Comparison of ENCODE assay signal across 1 cellular context in the genomic region with DNA sequence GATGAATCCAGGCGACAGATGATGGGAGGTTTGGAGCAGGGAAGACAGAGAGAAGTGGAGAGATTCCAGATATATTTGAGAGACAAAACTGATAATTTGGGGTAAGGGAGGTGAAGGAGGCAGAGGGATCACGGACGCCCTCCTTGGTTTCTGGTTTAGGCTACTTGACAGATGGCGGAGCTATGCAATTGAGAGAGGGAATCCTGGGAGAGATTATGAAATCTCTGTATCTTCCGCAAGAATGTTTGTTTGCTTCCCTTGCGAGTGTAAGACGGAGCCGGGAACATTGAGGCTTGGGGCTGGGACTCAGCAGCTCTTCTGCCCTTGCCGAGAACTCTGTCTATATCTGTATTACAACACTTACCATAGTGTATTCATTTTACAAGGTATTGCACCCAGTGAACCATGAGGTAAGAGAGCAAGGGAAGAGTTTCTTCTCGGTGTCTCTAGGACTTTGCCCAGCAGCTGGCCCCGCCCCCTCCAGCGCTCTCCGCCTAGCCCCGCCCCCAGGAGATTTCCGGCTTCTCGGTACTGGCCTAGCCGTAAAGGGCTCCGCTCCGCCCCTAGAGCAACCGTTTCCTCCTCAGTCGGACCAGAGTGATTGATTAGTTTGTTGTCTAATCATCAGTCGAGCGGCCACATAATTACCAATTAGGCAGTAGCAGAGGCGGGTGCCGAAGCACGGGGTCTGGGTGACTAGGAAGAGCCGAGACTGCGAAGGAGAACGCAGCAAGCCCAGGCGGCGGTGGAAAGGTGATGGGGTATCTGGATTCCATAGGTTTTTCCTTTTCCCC.
A peak's percentile ranks its signal among the peaks of the same experiment; 100 is the strongest.
TF ChIP-seq lines count a peak whose summit lies in the region.

A gene with protein sequence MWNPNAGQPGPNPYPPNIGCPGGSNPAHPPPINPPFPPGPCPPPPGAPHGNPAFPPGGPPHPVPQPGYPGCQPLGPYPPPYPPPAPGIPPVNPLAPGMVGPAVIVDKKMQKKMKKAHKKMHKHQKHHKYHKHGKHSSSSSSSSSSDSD (plus strand): TSS at position 695 of the 794 bp plus-strand sequence. CDS start 981 bp downstream, outside the sequence.

TF ChIP-seq in K562, 482 proteins besides CTCF, POLR2A, EP300 and RAD21 (continued from another document and continues in another):
- TF ChIP-seq CBX2 (IDR thresholded peaks at IDR 0.05; ENCODE audit: insufficient read depth, low read length, poor library complexity, severe bottlenecking) = no peak
- TF ChIP-seq ZNF57 (CRISPR knock-in tag; IDR thresholded peaks at IDR 0.05) = no peak
- peak in 1 of 2 experiments; percentile 51; a peak in 2 of 4 replicates for TF ChIP-seq NRF1 (conservative IDR thresholded peaks at IDR 0.05 in 1 of 2, IDR thresholded peaks at IDR 0.05 in 1 of 2)
- no peak for TF ChIP-seq COPS2 (conservative IDR thresholded peaks at IDR 0.05)
- TF ChIP-seq, protein P1, sequence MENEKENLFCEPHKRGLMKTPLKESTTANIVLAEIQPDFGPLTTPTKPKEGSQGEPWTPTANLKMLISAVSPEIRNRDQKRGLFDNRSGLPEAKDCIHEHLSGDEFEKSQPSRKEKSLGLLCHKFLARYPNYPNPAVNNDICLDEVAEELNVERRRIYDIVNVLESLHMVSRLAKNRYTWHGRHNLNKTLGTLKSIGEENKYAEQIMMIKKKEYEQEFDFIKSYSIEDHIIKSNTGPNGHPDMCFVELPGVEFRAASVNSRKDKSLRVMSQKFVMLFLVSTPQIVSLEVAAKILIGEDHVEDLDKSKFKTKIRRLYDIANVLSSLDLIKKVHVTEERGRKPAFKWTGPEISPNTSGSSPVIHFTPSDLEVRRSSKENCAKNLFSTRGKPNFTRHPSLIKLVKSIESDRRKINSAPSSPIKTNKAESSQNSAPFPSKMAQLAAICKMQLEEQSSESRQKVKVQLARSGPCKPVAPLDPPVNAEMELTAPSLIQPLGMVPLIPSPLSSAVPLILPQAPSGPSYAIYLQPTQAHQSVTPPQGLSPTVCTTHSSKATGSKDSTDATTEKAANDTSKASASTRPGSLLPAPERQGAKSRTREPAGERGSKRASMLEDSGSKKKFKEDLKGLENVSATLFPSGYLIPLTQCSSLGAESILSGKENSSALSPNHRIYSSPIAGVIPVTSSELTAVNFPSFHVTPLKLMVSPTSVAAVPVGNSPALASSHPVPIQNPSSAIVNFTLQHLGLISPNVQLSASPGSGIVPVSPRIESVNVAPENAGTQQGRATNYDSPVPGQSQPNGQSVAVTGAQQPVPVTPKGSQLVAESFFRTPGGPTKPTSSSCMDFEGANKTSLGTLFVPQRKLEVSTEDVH (IDR thresholded peaks at IDR 0.05; ENCODE audit: low read depth, partially characterized antibody) = no peak
- TF ChIP-seq CHD2 (IDR thresholded peaks at IDR 0.05; ENCODE audit: low read depth, low read length) = peak; percentile 68
- TF ChIP-seq NCOA2 (IDR thresholded peaks at IDR 0.05; ENCODE audit: partially characterized antibody in 2 of 2) = no peak
- TF ChIP-seq FOXJ3 (CRISPR knock-in tag; IDR thresholded peaks at IDR 0.05) = no peak
- TF ChIP-seq, protein P2, sequence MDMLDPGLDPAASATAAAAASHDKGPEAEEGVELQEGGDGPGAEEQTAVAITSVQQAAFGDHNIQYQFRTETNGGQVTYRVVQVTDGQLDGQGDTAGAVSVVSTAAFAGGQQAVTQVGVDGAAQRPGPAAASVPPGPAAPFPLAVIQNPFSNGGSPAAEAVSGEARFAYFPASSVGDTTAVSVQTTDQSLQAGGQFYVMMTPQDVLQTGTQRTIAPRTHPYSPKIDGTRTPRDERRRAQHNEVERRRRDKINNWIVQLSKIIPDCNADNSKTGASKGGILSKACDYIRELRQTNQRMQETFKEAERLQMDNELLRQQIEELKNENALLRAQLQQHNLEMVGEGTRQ (CRISPR knock-in tag; IDR thresholded peaks at IDR 0.05) = no peak
- TF ChIP-seq MYNN (IDR thresholded peaks at IDR 0.05) = no peak
- no peak for TF ChIP-seq MYNN (CRISPR knock-in tag; IDR thresholded peaks at IDR 0.05)
- peak; percentile 66 for TF ChIP-seq ATF7 (IDR thresholded peaks at IDR 0.05)
- peak; percentile 83 for TF ChIP-seq HDAC2 (IDR thresholded peaks at IDR 0.05)
- TF ChIP-seq SUPT5H (IDR thresholded peaks at IDR 0.05) = peak; percentile 98
- TF ChIP-seq BCOR (IDR thresholded peaks at IDR 0.05) = 0 out of 2 replicates have a peak, but pooled peaks have one; percentile 11
- TF ChIP-seq FOXM1 (IDR thresholded peaks at IDR 0.05; ENCODE audit: low read depth) = no peak
- TF ChIP-seq FOXM1 (CRISPR knock-in tag; IDR thresholded peaks at IDR 0.05; ENCODE audit: low read depth) = no peak
- TF ChIP-seq ZNF3 (CRISPR knock-in tag; IDR thresholded peaks at IDR 0.05) = no peak
- TF ChIP-seq, protein P3, sequence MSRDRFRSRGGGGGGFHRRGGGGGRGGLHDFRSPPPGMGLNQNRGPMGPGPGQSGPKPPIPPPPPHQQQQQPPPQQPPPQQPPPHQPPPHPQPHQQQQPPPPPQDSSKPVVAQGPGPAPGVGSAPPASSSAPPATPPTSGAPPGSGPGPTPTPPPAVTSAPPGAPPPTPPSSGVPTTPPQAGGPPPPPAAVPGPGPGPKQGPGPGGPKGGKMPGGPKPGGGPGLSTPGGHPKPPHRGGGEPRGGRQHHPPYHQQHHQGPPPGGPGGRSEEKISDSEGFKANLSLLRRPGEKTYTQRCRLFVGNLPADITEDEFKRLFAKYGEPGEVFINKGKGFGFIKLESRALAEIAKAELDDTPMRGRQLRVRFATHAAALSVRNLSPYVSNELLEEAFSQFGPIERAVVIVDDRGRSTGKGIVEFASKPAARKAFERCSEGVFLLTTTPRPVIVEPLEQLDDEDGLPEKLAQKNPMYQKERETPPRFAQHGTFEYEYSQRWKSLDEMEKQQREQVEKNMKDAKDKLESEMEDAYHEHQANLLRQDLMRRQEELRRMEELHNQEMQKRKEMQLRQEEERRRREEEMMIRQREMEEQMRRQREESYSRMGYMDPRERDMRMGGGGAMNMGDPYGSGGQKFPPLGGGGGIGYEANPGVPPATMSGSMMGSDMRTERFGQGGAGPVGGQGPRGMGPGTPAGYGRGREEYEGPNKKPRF (IDR thresholded peaks at IDR 0.05; ENCODE audit: low read depth, low read length) = no peak
- no peak for TF ChIP-seq MCM7 (IDR thresholded peaks at IDR 0.05)
- TF ChIP-seq PHB2 (IDR thresholded peaks at IDR 0.05; ENCODE audit: low read depth) = 0 out of 2 replicates have a peak, but pooled peaks have one; percentile 17
- TF ChIP-seq ZNF785 (CRISPR knock-in tag; IDR thresholded peaks at IDR 0.05) = no peak
- no peak for TF ChIP-seq TGIF2 (CRISPR knock-in tag; IDR thresholded peaks at IDR 0.05)
- peak; percentile 67 for TF ChIP-seq TAF9B (IDR thresholded peaks at IDR 0.05; ENCODE audit: partially characterized antibody)
- TF ChIP-seq RNF2 (IDR thresholded peaks at IDR 0.05) = no peak
- no peak for TF ChIP-seq PCBP1 (IDR thresholded peaks at IDR 0.05; ENCODE audit: low read depth, low read length, poor library complexity, severe bottlenecking)
- no peak for TF ChIP-seq ZNF695 (CRISPR knock-in tag; IDR thresholded peaks at IDR 0.05)
- TF ChIP-seq SIN3B (IDR thresholded peaks at IDR 0.05; ENCODE audit: low read depth) = no peak
- TF ChIP-seq ETV1 (tag; conservative IDR thresholded peaks at IDR 0.05; ENCODE audit: low read depth) = 0 out of 2 replicates have a peak, but pooled peaks have one; percentile 13
- TF ChIP-seq, protein P4, sequence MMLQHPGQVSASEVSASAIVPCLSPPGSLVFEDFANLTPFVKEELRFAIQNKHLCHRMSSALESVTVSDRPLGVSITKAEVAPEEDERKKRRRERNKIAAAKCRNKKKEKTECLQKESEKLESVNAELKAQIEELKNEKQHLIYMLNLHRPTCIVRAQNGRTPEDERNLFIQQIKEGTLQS (IDR thresholded peaks at IDR 0.05) = peak; percentile 70
- TF ChIP-seq, protein P4 (CRISPR knock-in tag; conservative IDR thresholded peaks at IDR 0.05) = no peak
- TF ChIP-seq OTX1 (CRISPR knock-in tag; IDR thresholded peaks at IDR 0.05) = 0 out of 2 replicates have a peak, but pooled peaks have one; percentile 44
- no peak for TF ChIP-seq STAG1 (CRISPR knock-in tag; IDR thresholded peaks at IDR 0.05; ENCODE audit: borderline replicate concordance)
- TF ChIP-seq MYBL2 (IDR thresholded peaks at IDR 0.05; ENCODE audit: low read depth) = no peak; the same call in 1 of the 2 replicates
- TF ChIP-seq MYBL2 (CRISPR knock-in tag; IDR thresholded peaks at IDR 0.05; ENCODE audit: borderline replicate concordance) = no peak
- TF ChIP-seq ETS2 (tag; IDR thresholded peaks at IDR 0.05; ENCODE audit: borderline replicate concordance, poor library complexity, severe bottlenecking) = no peak
- TF ChIP-seq FUS (optimal IDR thresholded peaks at IDR 0.05; ENCODE audit: low read depth, low read length) = no peak
- no peak for TF ChIP-seq PPARD (CRISPR knock-in tag; IDR thresholded peaks at IDR 0.05)
- TF ChIP-seq KLF13 (tag; IDR thresholded peaks at IDR 0.05; ENCODE audit: borderline replicate concordance, low read depth) = no peak
- no peak for TF ChIP-seq HMG20A (CRISPR knock-in tag; conservative IDR thresholded peaks at IDR 0.05)
- no peak for TF ChIP-seq ZNF589 (CRISPR knock-in tag; IDR thresholded peaks at IDR 0.05; ENCODE audit: low read depth)
- TF ChIP-seq YY1 (IDR thresholded peaks at IDR 0.05; ENCODE audit: borderline replicate concordance in 1 of 3, control insufficient read depth in 1 of 3, extremely low read depth in 1 of 3, insufficient read depth in 3 of 3, insufficient read length in 1 of 3, insufficient replicate concordance in 2 of 3, low read depth in 1 of 3, low read length in 2 of 3) = peak in 2 of 3 experiments; percentile 10 to 30
- TF ChIP-seq ZEB2 (IDR thresholded peaks at IDR 0.05) = no peak
- no peak for TF ChIP-seq MCM2 (IDR thresholded peaks at IDR 0.05; ENCODE audit: low read depth)
- no peak for TF ChIP-seq HCFC1 (IDR thresholded peaks at IDR 0.05; ENCODE audit: low read depth, low read length)
- no peak for TF ChIP-seq NR2F6 (CRISPR knock-in tag; IDR thresholded peaks at IDR 0.05)
- TF ChIP-seq PRPF4 (IDR thresholded peaks at IDR 0.05; ENCODE audit: insufficient read depth, low read depth, low read length, poor library complexity, severe bottlenecking) = no peak
- TF ChIP-seq NFIC (IDR thresholded peaks at IDR 0.05) = no peak
- no peak for TF ChIP-seq NFATC3 (IDR thresholded peaks at IDR 0.05)
- TF ChIP-seq PTRF (tag; IDR thresholded peaks at IDR 0.05) = no peak
- TF ChIP-seq TSC22D4 (tag; IDR thresholded peaks at IDR 0.05) = no peak
- TF ChIP-seq SMARCE1 (IDR thresholded peaks at IDR 0.05) = peak; percentile 66
- no peak for TF ChIP-seq HMGN3 (IDR thresholded peaks at IDR 0.05; ENCODE audit: borderline replicate concordance, extremely low read depth, insufficient read length, low read depth, low read length)
- TF ChIP-seq, protein P5, sequence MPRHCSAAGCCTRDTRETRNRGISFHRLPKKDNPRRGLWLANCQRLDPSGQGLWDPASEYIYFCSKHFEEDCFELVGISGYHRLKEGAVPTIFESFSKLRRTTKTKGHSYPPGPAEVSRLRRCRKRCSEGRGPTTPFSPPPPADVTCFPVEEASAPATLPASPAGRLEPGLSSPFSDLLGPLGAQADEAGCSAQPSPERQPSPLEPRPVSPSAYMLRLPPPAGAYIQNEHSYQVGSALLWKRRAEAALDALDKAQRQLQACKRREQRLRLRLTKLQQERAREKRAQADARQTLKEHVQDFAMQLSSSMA (CRISPR knock-in tag; IDR thresholded peaks at IDR 0.05) = peak; percentile 64; the same call in 1 of the 2 replicates
- peak; percentile 83 for TF ChIP-seq POLR2G (IDR thresholded peaks at IDR 0.05; ENCODE audit: low read depth, low read length)
- TF ChIP-seq IRF2 (CRISPR knock-in tag; IDR thresholded peaks at IDR 0.05) = no peak
- TF ChIP-seq, protein P6, sequence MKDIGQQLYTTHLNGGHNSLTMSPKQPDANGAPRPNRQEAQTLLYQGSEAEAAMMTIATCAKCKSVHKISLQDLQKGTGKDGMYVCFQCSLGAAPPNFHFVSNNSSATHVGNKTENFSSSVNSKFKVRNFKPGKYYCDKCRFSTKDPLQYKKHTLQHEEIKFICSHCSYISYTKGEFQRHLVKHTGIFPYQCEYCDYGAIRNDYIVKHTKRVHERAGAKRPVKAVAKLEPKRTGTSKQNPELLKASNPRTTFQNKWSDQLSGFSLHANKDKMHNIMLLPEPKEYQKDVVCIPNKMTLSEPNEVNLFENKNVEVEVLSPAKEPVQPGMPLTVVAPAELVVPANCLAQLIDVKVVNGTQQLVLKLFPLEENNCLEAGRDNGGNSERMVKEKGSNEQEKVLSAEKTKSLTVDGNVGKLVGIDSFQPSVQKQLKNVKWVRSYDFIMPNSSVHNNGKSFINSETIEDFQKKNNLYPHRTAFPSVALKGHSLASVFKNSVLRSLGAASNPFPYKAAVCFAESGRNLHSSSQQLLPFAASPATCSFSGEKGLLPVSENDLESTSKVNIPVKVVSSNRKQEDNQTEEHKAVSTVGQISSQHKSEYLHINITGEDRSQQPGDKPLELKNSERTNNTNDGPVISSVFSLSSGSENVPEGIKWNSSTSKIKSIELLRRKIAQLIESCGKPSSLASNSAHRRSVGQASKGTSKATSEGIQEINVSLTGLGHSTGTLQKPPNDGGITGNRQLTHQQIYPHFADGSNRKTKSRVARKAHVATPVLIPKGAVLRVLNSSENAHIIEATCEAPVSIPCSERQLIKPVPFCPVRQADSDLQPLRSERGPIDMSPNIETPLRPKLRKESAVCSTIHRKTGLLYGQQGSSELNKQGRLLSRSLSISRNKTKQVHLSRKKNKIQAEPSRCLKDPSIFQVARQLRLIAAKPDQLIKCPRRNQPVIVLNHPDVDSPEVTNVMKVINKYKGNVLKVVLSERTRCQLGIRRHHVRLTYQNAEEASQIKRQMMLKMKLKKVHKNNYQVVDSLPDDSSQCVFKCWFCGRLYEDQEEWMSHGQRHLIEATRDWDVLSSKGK (CRISPR knock-in tag; IDR thresholded peaks at IDR 0.05) = no peak
- TF ChIP-seq, protein P7, sequence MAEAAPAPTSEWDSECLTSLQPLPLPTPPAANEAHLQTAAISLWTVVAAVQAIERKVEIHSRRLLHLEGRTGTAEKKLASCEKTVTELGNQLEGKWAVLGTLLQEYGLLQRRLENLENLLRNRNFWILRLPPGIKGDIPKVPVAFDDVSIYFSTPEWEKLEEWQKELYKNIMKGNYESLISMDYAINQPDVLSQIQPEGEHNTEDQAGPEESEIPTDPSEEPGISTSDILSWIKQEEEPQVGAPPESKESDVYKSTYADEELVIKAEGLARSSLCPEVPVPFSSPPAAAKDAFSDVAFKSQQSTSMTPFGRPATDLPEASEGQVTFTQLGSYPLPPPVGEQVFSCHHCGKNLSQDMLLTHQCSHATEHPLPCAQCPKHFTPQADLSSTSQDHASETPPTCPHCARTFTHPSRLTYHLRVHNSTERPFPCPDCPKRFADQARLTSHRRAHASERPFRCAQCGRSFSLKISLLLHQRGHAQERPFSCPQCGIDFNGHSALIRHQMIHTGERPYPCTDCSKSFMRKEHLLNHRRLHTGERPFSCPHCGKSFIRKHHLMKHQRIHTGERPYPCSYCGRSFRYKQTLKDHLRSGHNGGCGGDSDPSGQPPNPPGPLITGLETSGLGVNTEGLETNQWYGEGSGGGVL (CRISPR knock-in tag; IDR thresholded peaks at IDR 0.05) = no peak
- no peak for TF ChIP-seq EWSR1 (IDR thresholded peaks at IDR 0.05; ENCODE audit: borderline replicate concordance, low read depth, partially characterized antibody)
- TF ChIP-seq ZC3H4 (CRISPR knock-in tag; IDR thresholded peaks at IDR 0.05; ENCODE audit: borderline replicate concordance) = no peak
- no peak for TF ChIP-seq PURB (CRISPR knock-in tag; IDR thresholded peaks at IDR 0.05; ENCODE audit: low read depth)
- TF ChIP-seq ILK (tag; IDR thresholded peaks at IDR 0.05; ENCODE audit: borderline replicate concordance, low read depth) = no peak
- TF ChIP-seq ZFP1 (CRISPR knock-in tag; IDR thresholded peaks at IDR 0.05) = no peak
- TF ChIP-seq MCM3 (IDR thresholded peaks at IDR 0.05) = no peak
